ENCODE assay signal across 8 cellular contexts in the genomic region with DNA sequence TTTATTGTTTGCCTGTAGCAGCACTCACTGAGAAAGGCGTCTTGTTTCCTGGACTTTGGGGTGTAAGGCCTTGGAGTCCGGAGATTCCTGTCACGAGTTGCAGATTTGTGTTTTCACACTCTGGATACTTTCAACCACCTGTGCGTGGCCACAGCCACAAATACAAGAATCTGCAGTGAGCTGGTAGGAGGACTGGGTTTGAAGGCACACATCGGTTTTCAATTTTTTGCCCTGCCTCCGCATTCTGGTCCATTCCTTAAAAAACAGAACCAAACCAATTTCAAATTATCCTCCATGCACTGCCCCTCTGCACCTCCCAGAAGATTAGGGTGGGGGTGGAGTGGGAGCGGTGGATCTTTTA. TPM values are rescaled to one million over a fixed set of nuclear protein-coding genes. Genes with fewer than 3 reads are reported as not detected.
DNase-seq lines count a peak whose midpoint lies in the region; ATAC-seq and TF ChIP-seq lines count a peak whose summit lies in the region.

No MANE protein-coding gene starts in this region.

- H2AK5ac ChIP-seq in IMR-90 (ENCODE audit: low read depth, low read length), result no peak overlapping the region

- H4K20me1 ChIP-seq in IMR-90 (ENCODE audit: insufficient read depth, low read length), result no peaks in the 10 kb centered on the region

- POLR2A ChIA-PET in IMR-90 (lab: Charles Lee; ENCODE audit: unreplicated experiment), result no interaction called here

- H3K9me3 ChIP-seq in IMR-90 (ENCODE audit: control insufficient read depth, insufficient read depth, low read length) (no peaks in the 10 kb centered on the region), right atrium auricular region (no peaks in the 10 kb centered on the region), sigmoid colon (no peaks in the 10 kb centered on the region)

- H3K36me3 Mint-ChIP-seq in activated T-helper 17 cell treated with anti-CD3 and anti-CD28 coated beads, Interleukin-2, amount 50 U/mL, for 72 hours (ENCODE audit: low read depth), result no peaks in the 10 kb centered on the region

- TF ChIP-seq CTCF in GM12875 (IDR thresholded peaks at IDR 0.05; ENCODE audit: borderline replicate concordance, insufficient read depth, low read depth, low read length) (no peak), IMR-90 (conservative IDR thresholded peaks at IDR 0.05; ENCODE audit: low read depth, low read length) (no peak), right atrium auricular region (IDR thresholded peaks at IDR 0.05) (no peak), sigmoid colon (IDR thresholded peaks at IDR 0.05) (no peak)

- peak overlapping the region; percentile 98 for H2AFZ ChIP-seq in IMR-90 (replicated peaks; ENCODE audit: low read length, poor library complexity)

- no peak overlapping the region for H2BK20ac ChIP-seq in IMR-90 (ENCODE audit: low read depth, low read length)

- peak overlapping the region; percentile 64 for H3K4me3 ChIP-seq in GM12875 (ENCODE audit: low read depth, low read length)
- H3K4me3 ChIP-seq in IMR-90 (ENCODE audit: insufficient read depth, low read depth, low read length), result peak overlapping the region; percentile 84
- H3K4me3 ChIP-seq in right atrium auricular region, result peak overlapping the region; percentile 87 to 98
- peak overlapping the region; percentile 83 to 96 (median 90) for H3K4me3 ChIP-seq in sigmoid colon

- H3K4ac ChIP-seq in IMR-90 (ENCODE audit: low read depth, low read length), result peak overlapping the region; percentile 93

- in situ Hi-C loops in IMR-90 (cut with MboI; ENCODE audit: low sequenced_read_pairs), result no loop called here

- H4K91ac ChIP-seq in IMR-90 (ENCODE audit: insufficient read depth, low read depth, low read length), result peak overlapping the region; percentile 59; the same call in 1 of the 2 replicates

- DNase-seq in IMR-90 (peak; percentile 10), right atrium auricular region (ENCODE audit: low spot score) (no peak), sigmoid colon (no peak), SHP77 treated with DMSO at 0.1 percent for 48 hours (lab: John Stamatoyannopoulos, UW) (no peak)
- DNase-seq in stimulated activated naive CD4-positive, alpha-beta T cell treated with Interleukin-2 at 50 U/mL for 16 hours (lab: John Stamatoyannopoulos, UW), result no peak

- H2BK120ac ChIP-seq in IMR-90 (ENCODE audit: low read depth, low read length), result no peak overlapping the region

- no peaks in the 10 kb centered on the region for H3K27me3 Mint-ChIP-seq in activated T-helper 17 cell treated with anti-CD3 and anti-CD28 coated beads, Interleukin-2, amount 50 U/mL, for 72 hours

- CTCF ChIA-PET in IMR-90 (lab: Yijun Ruan, JAX), result interaction anchor here (0.6 to 1.9 kb wide), 3 partner anchors 14 to 1265 kb away, joined by 3 to 8 read pairs (median 3); no protein-coding TSS in a partner anchor

- TF ChIP-seq POLR2A in IMR-90 (IDR thresholded peaks at IDR 0.05; ENCODE audit: low read depth, low read length) (no peak), sigmoid colon (IDR thresholded peaks at IDR 0.05) (no peak)

- H3K4me3 Mint-ChIP-seq in activated T-helper 17 cell treated with anti-CD3 and anti-CD28 coated beads, Interleukin-2, amount 50 U/mL, for 72 hours, result peak overlapping the region; percentile 86

- H3K27ac Mint-ChIP-seq in activated T-helper 17 cell treated with anti-CD3 and anti-CD28 coated beads, Interleukin-2, amount 50 U/mL, for 72 hours, result peak overlapping the region; percentile 90

- H3K79me1 ChIP-seq in IMR-90 (ENCODE audit: low read depth in 1 of 2, low read length in 2 of 2), result peaks cover 19 to 37% of the 10 kb centered on the region in 2 experiments

- peak overlapping the region; percentile 96 for H2AK9ac ChIP-seq in IMR-90 (replicated peaks; ENCODE audit: low read depth, low read length, poor library complexity)

- WGBS in IMR-90 (ENCODE audit: extremely low coverage in 2 of 2, insufficient read length in 1 of 2), 2 experiments, result no CpG with 5 or more reads among the region's 7 CpGs
- 3 to 8% methylated on average over 7 of the region's 7 CpGs for WGBS in sigmoid colon, 2 donors

- BruUV-seq in IMR-90 (replicated peaks; lab: Mats Ljungman, UMichigan), result TSS peak; percentile 37

- H3K36me3 ChIP-seq in IMR-90 (ENCODE audit: control insufficient read depth, insufficient read depth, low read length), result no peaks in the 10 kb centered on the region; the same call in 1 of the 2 replicates
- no peaks in the 10 kb centered on the region for H3K36me3 ChIP-seq in right atrium auricular region
- H3K36me3 ChIP-seq in sigmoid colon, result no peaks in the 10 kb centered on the region

- peak overlapping the region; percentile 94 for H3K9ac ChIP-seq in IMR-90 (ENCODE audit: low read depth, low read length)

- no peak for TF ChIP-seq RAD21 in IMR-90 (IDR thresholded peaks at IDR 0.05; ENCODE audit: low read length)

- TF ChIP-seq EP300 in sigmoid colon (IDR thresholded peaks at IDR 0.05), result no peak

- H3K56ac ChIP-seq in IMR-90 (ENCODE audit: extremely low read depth, insufficient read depth, low read length), result peak overlapping the region; percentile 72

- H3K27ac ChIP-seq in IMR-90 (ENCODE audit: insufficient read depth, low read length), result peak overlapping the region; percentile 91; the same call in 1 of the 2 replicates
- peak overlapping the region; percentile 84 to 91 for H3K27ac ChIP-seq in right atrium auricular region
- peak overlapping the region; percentile 81 to 92 (median 88) for H3K27ac ChIP-seq in sigmoid colon

- H3K9me1 ChIP-seq in IMR-90 (ENCODE audit: insufficient read depth, low read length), result 0 out of 2 replicates have a peak, but pooled peaks cover 3% of the 10 kb centered on the region

- H2BK5ac ChIP-seq in IMR-90 (ENCODE audit: low read depth, low read length, poor library complexity, severe bottlenecking), result peak overlapping the region; percentile 28

- no peak; the same call in 1 of the 2 replicates for ATAC-seq in IMR-90 (ENCODE audit: low read depth)
- no peak for ATAC-seq in activated T-helper 17 cell treated with anti-CD3 and anti-CD28 coated beads, Interleukin-2, amount 50 U/mL, for 72 hours (replicated peaks)
- no peak for ATAC-seq in HG02970 (IDR thresholded peaks at IDR 0.05; ENCODE audit: low FRiP score, unreplicated experiment)

- H3K23ac ChIP-seq in IMR-90 (ENCODE audit: low read depth, low read length), result peak overlapping the region; percentile 87

- H3K4me1 Mint-ChIP-seq in activated T-helper 17 cell treated with anti-CD3 and anti-CD28 coated beads, Interleukin-2, amount 50 U/mL, for 72 hours, result peaks cover 22% of the 10 kb centered on the region

- H4K5ac ChIP-seq in IMR-90 (ENCODE audit: low read depth, low read length), result peak overlapping the region; percentile 52; the same call in 1 of the 2 replicates

- dilution Hi-C loops in IMR-90 (cut with HindIII; ENCODE audit: low sequenced_read_pairs, unreplicated experiment), result no loop called here

- H3K27me3 ChIP-seq in IMR-90 (ENCODE audit: control insufficient read depth, insufficient read depth, low read length) (no peaks in the 10 kb centered on the region), right atrium auricular region (no peaks in the 10 kb centered on the region), sigmoid colon (no peaks in the 10 kb centered on the region)

- H3K14ac ChIP-seq in IMR-90 (replicated peaks; ENCODE audit: low read depth, low read length), result peak overlapping the region; percentile 93

- H3K9me3 Mint-ChIP-seq in activated T-helper 17 cell treated with anti-CD3 and anti-CD28 coated beads, Interleukin-2, amount 50 U/mL, for 72 hours, result no peaks in the 10 kb centered on the region

- H3K4me2 ChIP-seq in IMR-90 (ENCODE audit: low read depth, low read length), result peak overlapping the region; percentile 99

- no peak overlapping the region for H2BK15ac ChIP-seq in IMR-90 (ENCODE audit: low read depth, low read length)

- intact Hi-C loops in IMR-90 (cut with micrococcal nuclease) (loop anchor here (2.0 to 10.0 kb wide), 2 partner anchors 181 to 601 kb away; no protein-coding TSS in a partner anchor), sigmoid colon (cut with DNase I) (loop anchor here (5.0 to 10.0 kb wide), 3 partner anchors 171 to 1061 kb away; partner anchors contain the start of genes CHCHD3, LRGUK and SLC35B4)

- H3K4me1 ChIP-seq in IMR-90 (ENCODE audit: control insufficient read depth, insufficient read depth, low read length) (no peaks in the 10 kb centered on the region), right atrium auricular region (peaks cover 0 to 22% of the 10 kb centered on the region in 2 donors), sigmoid colon (peaks cover 0 to 26% (median 19%) of the 10 kb centered on the region in 4 donors)

- H4K8ac ChIP-seq in IMR-90 (ENCODE audit: low read depth in 2 of 2, low read length in 2 of 2), result peak overlapping the region; percentile 50 to 61; a peak in 3 of 4 replicates

- H3K18ac ChIP-seq in IMR-90 (ENCODE audit: low read depth, low read length), result no peak overlapping the region

TF ChIP-seq in IMR-90, 13 proteins besides CTCF, POLR2A, EP300 and RAD21:
- TF ChIP-seq RFX5 (IDR thresholded peaks at IDR 0.05; ENCODE audit: low read depth, low read length) (no peak), NFE2L2 (IDR thresholded peaks at IDR 0.05; ENCODE audit: low read depth, low read length) (no peak), MAZ (IDR thresholded peaks at IDR 0.05; ENCODE audit: borderline replicate concordance, low read depth, low read length) (no peak)
TF ChIP-seq in IMR-90: peak in this region for 0.

RNA-seq across cellular contexts. Expression of gene EXOC4, which starts 0.6 kb away (rescaled TPM):
- total RNA-seq in IMR-90 (2012; rRNA removed), result 85.5 and 94.6 TPM in 2 replicates
- polyA plus RNA-seq in IMR-90 (2012; rRNA removed), result 25.4 and 31.5 TPM in 2 replicates
- 9.3 and 11.8 TPM in 2 replicates for polyA plus RNA-seq in IMR-90 (2012; cell fraction: cytosol; rRNA removed)
- 3.9 and 16.8 TPM in 2 replicates for polyA plus RNA-seq in IMR-90 (2012; cell fraction: nucleus; rRNA removed; ENCODE audit: low replicate concordance)
- total RNA-seq in activated T-helper 17 cell treated with anti-CD3 and anti-CD28 coated beads, Interleukin-2, amount 50 U/mL, for 72 hours, result 10 to 100 TPM; 53.5 to 62.3 TPM
- total RNA-seq in right atrium auricular region, result 10 to 100 TPM; 24.7 to 30.6 TPM
- 10 to 100 TPM; 50.7 to 76.7 (median 54.9) TPM for total RNA-seq in sigmoid colon
- 10 to 100 TPM; 16.4 to 30.6 (median 22.1) TPM for polyA plus RNA-seq in sigmoid colon
